In the genomic region with DNA sequence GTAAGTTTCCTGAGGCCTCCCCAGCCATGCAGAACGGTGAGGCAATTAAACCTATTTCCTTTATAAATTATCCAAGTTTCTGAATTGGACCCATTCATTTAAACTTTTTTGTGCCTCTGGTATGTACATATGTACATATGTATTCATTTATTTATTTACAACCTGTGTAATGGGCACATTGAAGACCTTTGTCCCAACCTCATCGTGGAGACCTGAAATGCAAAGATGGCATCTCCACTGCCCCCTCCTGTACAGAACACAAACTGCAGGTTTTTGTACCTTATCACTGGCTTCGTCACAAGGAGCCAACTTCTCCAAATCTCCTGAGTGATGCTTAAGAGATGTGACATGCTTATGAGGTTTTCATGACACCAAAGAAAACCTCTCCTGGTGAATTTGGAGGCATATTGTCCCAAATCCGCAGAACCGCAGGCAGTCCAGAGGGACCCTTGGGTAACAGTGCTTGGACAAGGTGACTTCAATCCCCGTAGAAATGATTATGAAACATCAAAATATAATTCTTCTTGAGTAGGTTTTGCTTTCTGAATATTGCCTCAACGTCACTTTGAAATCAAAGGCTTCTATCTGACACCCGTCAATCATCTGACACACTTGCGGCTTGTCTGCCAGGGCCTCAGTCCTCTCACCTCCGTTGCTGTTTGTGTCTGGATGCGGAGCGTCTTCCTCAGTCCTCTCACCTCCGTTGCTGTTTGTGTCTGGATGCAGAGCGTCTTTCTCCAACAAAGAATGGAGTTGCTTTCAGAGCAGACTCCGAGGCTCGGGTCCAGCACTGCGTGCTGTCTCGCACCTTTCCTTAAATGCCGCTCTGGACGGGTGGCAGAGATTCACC, we compare ENCODE assay signal across 9 cellular contexts.
A peak's percentile ranks its signal among the peaks of the same experiment; 100 is the strongest.
DNase-seq lines count a peak whose midpoint lies in the region; ATAC-seq, FAIRE-seq and TF ChIP-seq lines count a peak whose summit lies in the region.
"Had no signal": no experiment of that assay in that cellular context is flagged by ENCODE, and none has a peak within 500 bp of the region (broad histone marks: within the 10 kb centered on the region; RNA-seq: fewer than 3 reads in every experiment).

No MANE protein-coding gene starts in this region.

- ATAC-seq in A549, result peak in 1 of 2 experiments; percentile 60; a peak in 2 of 6 replicates

- H3K27ac ChIP-seq in A549, result no peak overlapping the region
- H3K27ac ChIP-seq in ovary, result no peak overlapping the region
- H3K27ac ChIP-seq: neutrophil had no signal

- TF ChIP-seq CTCF in A549 (IDR thresholded peaks at IDR 0.05) (peak; percentile 34), GM12865 (IDR thresholded peaks at IDR 0.05; ENCODE audit: insufficient read depth, low read depth, low read length, missing control alignments) (peak; percentile 65), epithelial cell of proximal tubule (conservative IDR thresholded peaks at IDR 0.05; ENCODE audit: low read depth, low read length) (peak; percentile 45), ovary (IDR thresholded peaks at IDR 0.05) (no peak)

- TF ChIP-seq EP300 in A549 (IDR thresholded peaks at IDR 0.05), result no peak
- TF ChIP-seq EP300 in ovary (IDR thresholded peaks at IDR 0.05), result no peak

- H3K27me3 ChIP-seq in NT2/D1 (ENCODE audit: insufficient read depth, insufficient read length) (no peaks in the 10 kb centered on the region), ovary (no peaks in the 10 kb centered on the region)
- H3K27me3 ChIP-seq: neutrophil had no signal

- intact Hi-C loops in ovary (cut with DNase I), result no loop called here

- H3K36me3 ChIP-seq in NT2/D1 (ENCODE audit: insufficient read depth, insufficient read length, low read length), result no peaks in the 10 kb centered on the region
- no peaks in the 10 kb centered on the region for H3K36me3 ChIP-seq in ovary
- H3K36me3 ChIP-seq: neutrophil had no signal

- DNase-seq in A549 (ENCODE audit: low read depth in 1 of 2, low spot score in 1 of 2) (peak; percentile 38 to 40), GM12865 (ENCODE audit: low read depth) (peak; percentile 49), NT2/D1 (ENCODE audit: low read depth, low spot score) (peak; percentile 25), epithelial cell of proximal tubule (ENCODE audit: low read depth) (no peak), ovary (no peak), AG20443 (ENCODE audit: low spot score) (no peak), medulla oblongata (ENCODE audit: extremely low spot score) (no peak), HTR-8/SVneo (ENCODE audit: insufficient read length, low spot score) (no peak)

- H3K9ac ChIP-seq in NT2/D1 (ENCODE audit: insufficient read length, low read depth), result no peak overlapping the region

- 31% methylated on average over 20 of the region's 20 CpGs for WGBS in A549 (ENCODE audit: missing lambda C conversion rate)
- 79 to 87% (median 83%) methylated on average over 20 of the region's 20 CpGs for WGBS in ovary, 3 donors

- no peaks in the 10 kb centered on the region for H3K4me1 ChIP-seq in A549
- H3K4me1 ChIP-seq in NT2/D1 (ENCODE audit: insufficient read depth, insufficient read length), result peaks cover 2% of the 10 kb centered on the region
- H3K4me1 ChIP-seq in ovary (ENCODE audit: insufficient read depth), result no peaks in the 10 kb centered on the region

- H3K4me2 ChIP-seq in A549, result no peak overlapping the region

- peak; percentile 19 to 39; a peak in 2 of 5 replicates for TF ChIP-seq RAD21 in A549 (conservative IDR thresholded peaks at IDR 0.05 in 1 of 2, IDR thresholded peaks at IDR 0.05 in 1 of 2)

- H3K4me3 ChIP-seq in A549, result no peak overlapping the region
- H3K4me3 ChIP-seq in GM12865 (ENCODE audit: low read depth, low read length), result no peak overlapping the region
- H3K4me3 ChIP-seq in NT2/D1 (ENCODE audit: insufficient read length, low read depth), result no peak overlapping the region
- no peak overlapping the region for H3K4me3 ChIP-seq in epithelial cell of proximal tubule (ENCODE audit: low read depth, low read length)
- H3K4me3 ChIP-seq in ovary, result no peak overlapping the region

- FAIRE-seq in A549 (lab: Jason Lieb, UNC) (no peak), HTR-8/SVneo (lab: Jason Lieb, UNC) (no peak)

- CTCF ChIA-PET in A549 (lab: Yijun Ruan, JAX), result no interaction called here

- POLR2A ChIA-PET in A549 (lab: Yijun Ruan, JAX), result no interaction called here

- H3K9me3 ChIP-seq in A549 (no peaks in the 10 kb centered on the region), NT2/D1 (ENCODE audit: insufficient read depth, low read length) (no peaks in the 10 kb centered on the region), ovary (no peaks in the 10 kb centered on the region)
- H3K9me3 ChIP-seq: neutrophil had no signal

- no peak for TF ChIP-seq POLR2A in A549 (IDR thresholded peaks at IDR 0.05; ENCODE audit: low read length)
- no peak for TF ChIP-seq POLR2A in ovary (IDR thresholded peaks at IDR 0.05)

TF ChIP-seq in A549, 52 proteins besides CTCF, POLR2A, EP300 and RAD21:
- TF ChIP-seq, protein P1, sequence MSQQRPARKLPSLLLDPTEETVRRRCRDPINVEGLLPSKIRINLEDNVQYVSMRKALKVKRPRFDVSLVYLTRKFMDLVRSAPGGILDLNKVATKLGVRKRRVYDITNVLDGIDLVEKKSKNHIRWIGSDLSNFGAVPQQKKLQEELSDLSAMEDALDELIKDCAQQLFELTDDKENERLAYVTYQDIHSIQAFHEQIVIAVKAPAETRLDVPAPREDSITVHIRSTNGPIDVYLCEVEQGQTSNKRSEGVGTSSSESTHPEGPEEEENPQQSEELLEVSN (IDR thresholded peaks at IDR 0.05; ENCODE audit: borderline replicate concordance, low read depth), result no peak
- TF ChIP-seq GATA3 (IDR thresholded peaks at IDR 0.05; ENCODE audit: borderline replicate concordance) (no peak), HES2 (IDR thresholded peaks at IDR 0.05) (no peak), JUN (IDR thresholded peaks at IDR 0.05) (no peak), ZNF302 (CRISPR knock-in tag; IDR thresholded peaks at IDR 0.05) (no peak), FOSB (CRISPR knock-in tag; IDR thresholded peaks at IDR 0.05) (no peak), NPAS2 (CRISPR knock-in tag; IDR thresholded peaks at IDR 0.05; ENCODE audit: borderline replicate concordance) (no peak), EHF (CRISPR knock-in tag; IDR thresholded peaks at IDR 0.05) (no peak), JUNB (IDR thresholded peaks at IDR 0.05) (no peak), RNF2 (IDR thresholded peaks at IDR 0.05; ENCODE audit: borderline replicate concordance, low read depth) (no peak), HDAC2 (IDR thresholded peaks at IDR 0.05) (no peak), ESRRA (IDR thresholded peaks at IDR 0.05; ENCODE audit: borderline replicate concordance, low read length) (no peak), RFX5 (IDR thresholded peaks at IDR 0.05) (no peak)
- TF ChIP-seq, protein P2, sequence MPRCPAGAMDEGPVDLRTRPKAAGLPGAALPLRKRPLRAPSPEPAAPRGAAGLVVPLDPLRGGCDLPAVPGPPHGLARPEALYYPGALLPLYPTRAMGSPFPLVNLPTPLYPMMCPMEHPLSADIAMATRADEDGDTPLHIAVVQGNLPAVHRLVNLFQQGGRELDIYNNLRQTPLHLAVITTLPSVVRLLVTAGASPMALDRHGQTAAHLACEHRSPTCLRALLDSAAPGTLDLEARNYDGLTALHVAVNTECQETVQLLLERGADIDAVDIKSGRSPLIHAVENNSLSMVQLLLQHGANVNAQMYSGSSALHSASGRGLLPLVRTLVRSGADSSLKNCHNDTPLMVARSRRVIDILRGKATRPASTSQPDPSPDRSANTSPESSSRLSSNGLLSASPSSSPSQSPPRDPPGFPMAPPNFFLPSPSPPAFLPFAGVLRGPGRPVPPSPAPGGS (IDR thresholded peaks at IDR 0.05), result no peak

Comparison
In these comparisons a context has a peak if more than half of its experiments do, and no peak if none do; other contexts are left out.
1. DNase-seq: peak in A549 (2 of 2), GM12865 (single experiment) and NT2/D1 (single experiment); none in epithelial cell of proximal tubule (single experiment), ovary (0 of 5), AG20443 (single experiment), medulla oblongata (single experiment) and HTR-8/SVneo (single experiment).
2. CTCF ChIP-seq: peak in A549 (single experiment), GM12865 (single experiment) and epithelial cell of proximal tubule (single experiment); none in ovary (0 of 3).